In genomic region chrX:46978341-46979291, GRCh38 we compare ENCODE assay signal across 8 cellular contexts.
A peak's percentile ranks its signal among the peaks of the same experiment; 100 is the strongest.
DNase-seq lines count a peak whose midpoint lies in the region; ATAC-seq, FAIRE-seq and TF ChIP-seq lines count a peak whose summit lies in the region.

No MANE protein-coding gene starts in this region.

- in situ Hi-C loops in HepG2 (cut with HindIII; ENCODE audit: extremely low pct_ligation_motif_present, low pct_unique_long_range_greater_than_20kb) = no loop called here

- TF ChIP-seq CTCF in activated B cell treated with CpG ODN at 0.5 μM for 24 hours (IDR thresholded peaks at IDR 0.05) (no peak), HepG2 (CRISPR knock-in tag; IDR thresholded peaks at IDR 0.05) (peak; percentile 82)

- no peaks in the 10 kb centered on the region for H3K27me3 ChIP-seq in CD8-positive, alpha-beta memory T cell (ENCODE audit: insufficient read depth, low read length, poor library complexity, severe bottlenecking)
- no peaks in the 10 kb centered on the region for H3K27me3 ChIP-seq in HepG2 (ENCODE audit: control insufficient read depth in 1 of 2, insufficient read depth in 2 of 2, low read length in 2 of 2)

- peaks cover 6% of the 10 kb centered on the region for H3K79me2 ChIP-seq in HepG2 (ENCODE audit: insufficient read depth, low read length)

- CTCF ChIA-PET in CD8-positive, alpha-beta memory T cell (lab: Charles Lee) = interaction anchor here (0.8 to 1.0 kb wide), 2 partner anchors 75 to 219 kb away, joined by 3 to 4 read pairs; no protein-coding TSS in a partner anchor
- CTCF ChIA-PET in activated B cell treated with CpG ODN at 0.5 μM for 24 hours (lab: Charles Lee) (interaction anchor here (0.7 to 3.7 kb wide), 8 partner anchors 13 to 83 kb away, joined by 3 to 27 read pairs (median 4); partner anchors contain the start of gene JADE3), HepG2 (lab: Yijun Ruan, JAX; ENCODE audit: low intra/inter-chr PET ratio, low total read pairs) (interaction anchor here (0.7 to 2.5 kb wide), 3 partner anchors 33 to 75 kb away, joined by 3 to 33 read pairs (median 4); partner anchors contain the start of gene JADE3)

- no peak overlapping the region for H3K9ac ChIP-seq in HepG2 (ENCODE audit: insufficient read depth, low read depth, low read length)

- no peak for TF ChIP-seq POLR2A in HepG2 (IDR thresholded peaks at IDR 0.05; ENCODE audit: insufficient read depth in 1 of 2, low read depth in 2 of 2, low read length in 2 of 2)

- intact Hi-C loops in activated B cell treated with CpG ODN at 0.5 μM for 24 hours (cut with micrococcal nuclease) (loop anchor here (1.0 to 2.0 kb wide), 5 partner anchors 18 to 220 kb away; partner anchors contain the start of gene SLC9A7), HepG2 (cut with micrococcal nuclease; ENCODE audit: unreplicated experiment) (loop anchor here (2.0 kb wide), 2 partner anchors 66 to 74 kb away; partner anchors contain the start of gene JADE3)

- 77% methylated on average over 7 of the region's 8 CpGs for WGBS in HepG2 (ENCODE audit: low lambda C conversion rate)

- no peak overlapping the region for H3K4me3 Mint-ChIP-seq in CD8-positive, alpha-beta memory T cell
- no peak overlapping the region for H3K4me3 Mint-ChIP-seq in activated B cell treated with CpG ODN at 0.5 μM for 24 hours

- no peaks in the 10 kb centered on the region for H3K9me3 ChIP-seq in CD8-positive, alpha-beta memory T cell (ENCODE audit: low read length)
- H3K9me3 ChIP-seq in HepG2 (ENCODE audit: low read length) = no peaks in the 10 kb centered on the region

- POLR2A ChIA-PET in CD8-positive, alpha-beta memory T cell (lab: Charles Lee) = no interaction called here
- POLR2A ChIA-PET in activated B cell treated with CpG ODN at 0.5 μM for 24 hours (lab: Charles Lee) = interaction anchor here (0.7 to 2.0 kb wide), 4 partner anchors 66 to 545 kb away, joined by 3 to 12 read pairs (median 9); partner anchors contain the start of gene JADE3
- POLR2A ChIA-PET in HepG2 (lab: Yijun Ruan, JAX) = no interaction called here

- TF ChIP-seq EP300 in HepG2 (IDR thresholded peaks at IDR 0.05; ENCODE audit: low read depth in 2 of 2, low read length in 2 of 2) = no peak
- TF ChIP-seq EP300 in HepG2 (CRISPR knock-in tag; IDR thresholded peaks at IDR 0.05; ENCODE audit: borderline replicate concordance) = no peak

- H2AFZ ChIP-seq in HepG2 (ENCODE audit: low read length) = no peak overlapping the region

- FAIRE-seq in HepG2 (lab: Jason Lieb, UNC) = no peak

- no peak overlapping the region for H3K4me2 ChIP-seq in HepG2 (ENCODE audit: low read depth, low read length)

- no peak overlapping the region for H3K4me3 ChIP-seq in CD8-positive, alpha-beta memory T cell (ENCODE audit: low read length)
- H3K4me3 ChIP-seq in HepG2 (replicated peaks in 1 of 3; ENCODE audit: insufficient read depth in 1 of 3, low read depth in 2 of 3, low read length in 3 of 3) = no peak overlapping the region

- peak; percentile 28 to 74 (median 42) for DNase-seq in CD8-positive, alpha-beta memory T cell
- peak; percentile 79 for DNase-seq in H4 (ENCODE audit: low spot score)
- DNase-seq in NCI-H2171 treated with DMSO at 0.1 percent for 48 hours (lab: John Stamatoyannopoulos, UW) = peak; percentile 19
- DNase-seq in activated B cell treated with CpG ODN at 0.5 μM for 24 hours = peak; percentile 54
- peak; percentile 49 for DNase-seq in central memory CD4-positive, alpha-beta T cell
- DNase-seq in HepG2 (ENCODE audit: low spot score) = peak; percentile 64
- DNase-seq in stimulated activated CD8-positive, alpha-beta memory T cell treated with anti-CD3 and anti-CD28 coated beads, Interleukin-12 subunit alpha, Interleukin-12 subunit beta, amount 100 ng/mL, for 4 hours (ENCODE audit: low read depth) = peak; percentile 32
- DNase-seq in DMS79 (lab: John Stamatoyannopoulos, UW) = no peak

- no peaks in the 10 kb centered on the region for H3K4me1 Mint-ChIP-seq in CD8-positive, alpha-beta memory T cell
- H3K4me1 Mint-ChIP-seq in activated B cell treated with CpG ODN at 0.5 μM for 24 hours = peaks cover 37% of the 10 kb centered on the region

- H3K9me3 Mint-ChIP-seq in CD8-positive, alpha-beta memory T cell = no peaks in the 10 kb centered on the region
- H3K9me3 Mint-ChIP-seq in activated B cell treated with CpG ODN at 0.5 μM for 24 hours = no peaks in the 10 kb centered on the region

- TF ChIP-seq RAD21 in HepG2 (CRISPR knock-in tag; IDR thresholded peaks at IDR 0.05) = peak; percentile 62

- H3K27ac ChIP-seq in CD8-positive, alpha-beta memory T cell (ENCODE audit: low read depth, low read length) = no peak overlapping the region
- H3K27ac ChIP-seq in HepG2 (ENCODE audit: extremely low read length, insufficient read depth, low read length) = no peak overlapping the region

- no peaks in the 10 kb centered on the region for H3K36me3 ChIP-seq in CD8-positive, alpha-beta memory T cell (ENCODE audit: insufficient read depth, low read length)
- no peaks in the 10 kb centered on the region for H3K36me3 ChIP-seq in HepG2 (replicated peaks in 1 of 2; ENCODE audit: control insufficient read depth in 1 of 2, insufficient read depth in 2 of 2, low read length in 2 of 2)

- ATAC-seq in activated B cell treated with CpG ODN at 0.5 μM for 24 hours (ENCODE audit: low read depth) (peak; percentile 86), HepG2 (peak; percentile 87)

- H3K27me3 Mint-ChIP-seq in CD8-positive, alpha-beta memory T cell = peaks cover 0 to 11% of the 10 kb centered on the region in 2 donors
- no peaks in the 10 kb centered on the region for H3K27me3 Mint-ChIP-seq in activated B cell treated with CpG ODN at 0.5 μM for 24 hours

- BruUV-seq in HepG2 (replicated peaks; lab: Mats Ljungman, UMichigan) = no TSS peak

- H3K36me3 Mint-ChIP-seq in CD8-positive, alpha-beta memory T cell = no peaks in the 10 kb centered on the region
- H3K36me3 Mint-ChIP-seq in activated B cell treated with CpG ODN at 0.5 μM for 24 hours (ENCODE audit: low read depth) = no peaks in the 10 kb centered on the region

- H3K27ac Mint-ChIP-seq in CD8-positive, alpha-beta memory T cell = no peak overlapping the region
- peak overlapping the region; percentile 1 for H3K27ac Mint-ChIP-seq in activated B cell treated with CpG ODN at 0.5 μM for 24 hours

- H3K4me1 ChIP-seq in CD8-positive, alpha-beta memory T cell (ENCODE audit: insufficient read depth, low read length) = no peaks in the 10 kb centered on the region
- no peaks in the 10 kb centered on the region for H3K4me1 ChIP-seq in HepG2 (ENCODE audit: insufficient read depth, low read length)

- 0 out of 2 replicates have a peak, but pooled peaks cover 2% of the 10 kb centered on the region for H4K20me1 ChIP-seq in HepG2 (ENCODE audit: insufficient read depth, low read length)

TF ChIP-seq in HepG2, 621 proteins besides CTCF, POLR2A, EP300 and RAD21 (continues in another document):
- TF ChIP-seq MAX (IDR thresholded peaks at IDR 0.05) (no peak), ZGPAT (CRISPR knock-in tag; IDR thresholded peaks at IDR 0.05) (no peak), FOSL2 (CRISPR knock-in tag; IDR thresholded peaks at IDR 0.05) (no peak), MAFG (CRISPR knock-in tag; IDR thresholded peaks at IDR 0.05) (no peak), ZFP90 (CRISPR knock-in tag; IDR thresholded peaks at IDR 0.05; ENCODE audit: borderline replicate concordance) (no peak), AFF4 (CRISPR knock-in tag; IDR thresholded peaks at IDR 0.05) (no peak), BCL6 (CRISPR knock-in tag; IDR thresholded peaks at IDR 0.05) (no peak), ZNF737 (CRISPR knock-in tag; IDR thresholded peaks at IDR 0.05; ENCODE audit: borderline replicate concordance) (no peak), TAF15 (IDR thresholded peaks at IDR 0.05; ENCODE audit: low read depth, low read length, poor library complexity, severe bottlenecking) (no peak)
